8 cellular contexts compared by ENCODE assay signal in the genomic region with DNA sequence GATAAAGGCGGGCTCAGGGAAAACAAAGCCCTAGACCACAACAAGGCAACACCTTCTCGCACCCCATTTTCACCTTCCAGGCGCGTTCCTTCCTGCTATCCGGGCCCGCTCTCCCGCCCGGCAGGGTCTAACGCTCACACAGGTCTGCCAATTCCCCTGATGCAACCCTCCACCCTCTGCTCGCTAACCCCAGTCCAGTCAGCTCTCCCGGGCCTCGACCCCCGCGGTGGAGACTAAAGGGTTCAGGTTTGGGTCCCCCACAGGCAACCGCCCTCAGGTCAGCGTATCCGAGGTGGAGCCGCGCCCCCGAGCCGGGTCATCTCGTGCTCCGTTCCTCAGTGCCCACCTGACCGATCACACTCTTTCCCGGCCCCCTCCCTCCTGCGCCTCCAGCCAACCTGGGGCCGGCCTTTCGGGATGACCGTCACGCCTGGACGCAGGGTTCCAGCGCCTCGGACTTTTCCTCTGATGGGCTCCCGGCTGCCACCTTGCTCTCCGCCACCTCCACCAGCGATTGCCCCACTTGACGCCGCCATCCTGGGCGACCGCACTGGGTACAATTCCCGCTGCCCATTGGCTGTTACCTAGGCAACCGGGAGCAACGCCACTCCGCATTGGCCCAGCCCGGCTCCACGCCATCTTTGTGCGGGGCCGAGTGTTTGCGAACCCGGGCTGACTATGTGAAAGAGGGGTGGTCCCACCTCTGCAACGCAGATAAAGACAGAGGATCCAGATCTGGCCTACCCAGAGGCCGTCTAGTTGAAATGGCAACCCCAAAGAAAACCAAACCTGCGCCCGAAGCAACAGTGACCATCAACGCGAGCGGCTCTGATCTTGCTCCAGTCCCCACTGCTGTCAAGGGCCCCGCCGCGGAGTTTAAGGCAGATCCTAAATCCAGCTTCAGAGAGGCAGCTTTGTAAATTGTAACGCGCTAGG. TPM values are rescaled to one million over a fixed set of nuclear protein-coding genes. Genes with fewer than 3 reads are reported as not detected.
A peak's percentile ranks its signal among the peaks of the same experiment; 100 is the strongest.
DNase-seq lines count a peak whose midpoint lies in the region; ATAC-seq and TF ChIP-seq lines count a peak whose summit lies in the region.

A gene (minus strand): TSS at position 552 of the 936 bp plus-strand sequence. CDS start 13,847 bp downstream, outside the sequence.

- ATAC-seq in HG02678 (IDR thresholded peaks at IDR 0.05; ENCODE audit: unreplicated experiment): peak; percentile 100
- ATAC-seq in left ventricle myocardium superior: peak; percentile 99
- peak; percentile 98 to 100 for ATAC-seq in upper lobe of left lung (ENCODE audit: low FRiP score in 2 of 2)

- peak within 1 kb of the TSS; percentile 91 for H3K4me3 ChIP-seq in GM12865 (ENCODE audit: low read depth, low read length)
- peak within 1 kb of the TSS; percentile 71 to 95 (median 85) for H3K4me3 ChIP-seq in upper lobe of left lung

- peak within 1 kb of the TSS; percentile 98 for H3K4me3 Mint-ChIP-seq in progenitor cell of endocrine pancreas (ENCODE audit: low read depth)

- H3K27me3 ChIP-seq in upper lobe of left lung: no peaks in the 10 kb centered on the region

- H3K4me1 ChIP-seq in upper lobe of left lung: peaks cover 5 to 12% (median 9%) of the 10 kb centered on the region in 4 donors

- TF ChIP-seq EP300 in upper lobe of left lung (IDR thresholded peaks at IDR 0.05): no peak

- peak in 1 of 4 donors; percentile 49 for TF ChIP-seq POLR2A in upper lobe of left lung (IDR thresholded peaks at IDR 0.05)

- TF ChIP-seq CTCF in GM12865 (IDR thresholded peaks at IDR 0.05; ENCODE audit: insufficient read depth, low read depth, low read length, missing control alignments) (no peak), progenitor cell of endocrine pancreas (IDR thresholded peaks at IDR 0.05; ENCODE audit: unreplicated experiment) (no peak), upper lobe of left lung (IDR thresholded peaks at IDR 0.05) (peak in 1 of 6 experiments; percentile 3)

- H3K4me1 Mint-ChIP-seq in progenitor cell of endocrine pancreas (ENCODE audit: low read depth): peaks cover 12% of the 10 kb centered on the region

- WGBS in upper lobe of left lung, 2 donors: 3 to 10% methylated on average over 32 to 58 of the region's 62 CpGs

- intact Hi-C loops in left ventricle myocardium superior (cut with micrococcal nuclease): no loop called here

- no peaks in the 10 kb centered on the region for H3K9me3 ChIP-seq in upper lobe of left lung

- H3K27ac Mint-ChIP-seq in progenitor cell of endocrine pancreas: peak within 1 kb of the TSS; percentile 95

- H3K27ac ChIP-seq in angular gyrus (ENCODE audit: low read depth, low read length): peak within 1 kb of the TSS; percentile 72
- peak within 1 kb of the TSS; percentile 2 to 76 (median 63) for H3K27ac ChIP-seq in upper lobe of left lung

- H3K36me3 Mint-ChIP-seq in progenitor cell of endocrine pancreas (ENCODE audit: insufficient read depth): no peaks in the 10 kb centered on the region

- H3K27me3 Mint-ChIP-seq in progenitor cell of endocrine pancreas: no peaks in the 10 kb centered on the region

- H3K36me3 ChIP-seq in upper lobe of left lung: no peaks in the 10 kb centered on the region

- DNase-seq in GM12865 (ENCODE audit: low read depth): peak; percentile 93
- DNase-seq in NCI-H1436 treated with DMSO at 0.1 percent for 48 hours (lab: John Stamatoyannopoulos, UW): peak; percentile 65
- DNase-seq in T-helper 1 cell: peak; percentile 79 to 91 (median 86)
- DNase-seq in left ventricle myocardium superior: peak; percentile 96
- peak; percentile 88 for DNase-seq in progenitor cell of endocrine pancreas (ENCODE audit: low spot score, unreplicated experiment)
- peak; percentile 94 for DNase-seq in upper lobe of left lung

- no peaks in the 10 kb centered on the region for H3K9me3 Mint-ChIP-seq in progenitor cell of endocrine pancreas (ENCODE audit: low read depth)

RNA-seq across cellular contexts. Expression of the gene that starts here (rescaled TPM):
- total RNA-seq in left ventricle myocardium superior (8.7 TPM), progenitor cell of endocrine pancreas (21.1 and 24.3 TPM in 2 replicates), upper lobe of left lung (1 to 10 TPM; 1.3 to 7.7 (median 3.2) TPM)

Comparison
In these comparisons a context has a peak if more than half of its experiments do, and no peak if none do; other contexts are left out.
1. Peak in every context shown above with its lines: DNase-seq, ATAC-seq, H3K4me3 ChIP-seq and H3K27ac ChIP-seq.